ENCODE assay signal across 1 cellular context in the genomic region with DNA sequence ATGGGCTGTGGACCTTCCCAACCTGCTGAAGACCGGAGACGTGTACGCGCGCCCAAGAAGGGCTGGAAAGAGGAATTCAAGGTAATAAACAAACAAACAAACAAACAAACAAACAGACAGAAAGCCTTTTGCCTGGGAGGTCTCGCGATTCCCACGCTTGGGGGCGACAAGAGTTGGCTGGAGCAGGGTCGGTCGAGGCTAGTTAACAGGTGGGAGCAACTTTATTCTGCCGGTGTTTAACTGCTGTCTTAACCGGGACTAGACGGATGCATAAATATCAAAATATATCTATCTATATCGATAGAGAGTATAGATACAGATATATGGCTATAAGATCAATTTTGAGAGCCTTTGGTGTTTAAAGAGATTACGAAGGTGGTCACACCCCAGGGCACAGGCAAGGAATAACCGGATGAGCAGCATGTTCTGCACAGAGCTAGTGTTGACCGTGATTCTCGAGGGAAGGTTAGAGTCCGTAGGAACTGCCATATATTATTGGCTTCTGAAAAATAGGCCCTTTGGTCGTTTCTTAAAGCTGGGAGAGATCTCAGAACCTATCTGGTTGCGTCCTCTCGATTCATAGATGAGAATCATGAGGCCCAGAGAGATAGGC.
TF ChIP-seq lines count a peak whose summit lies in the region.

No MANE protein-coding gene starts in this region.

TF ChIP-seq in WTC11, 78 proteins besides CTCF, POLR2A, EP300 and RAD21 (continued from another document):
- TF ChIP-seq PREB (CRISPR knock-in tag; IDR thresholded peaks at IDR 0.05; ENCODE audit: borderline replicate concordance): no peak
